In the genomic region with DNA sequence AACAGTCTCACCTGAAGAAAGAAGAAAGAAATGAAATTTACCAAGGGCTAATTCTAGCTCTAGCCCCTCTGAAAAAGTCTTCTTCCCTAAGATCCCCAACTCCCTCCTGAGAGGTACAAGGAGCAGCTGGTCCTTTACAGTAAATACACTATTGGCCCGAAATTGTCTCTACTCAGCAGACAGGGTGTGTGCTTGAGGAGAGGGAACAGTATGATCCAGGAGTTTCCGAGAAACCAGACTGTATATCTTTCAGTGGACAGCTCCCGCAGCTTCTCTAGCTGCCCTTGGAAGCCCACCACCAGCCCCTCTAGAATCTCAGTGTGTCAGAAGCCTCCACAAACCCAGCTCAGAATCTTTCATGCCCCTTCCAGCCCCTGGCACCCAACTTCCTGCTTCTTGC, we compare ENCODE assay signal across 16 cellular contexts. TPM values are rescaled to one million over a fixed set of nuclear protein-coding genes. Genes with fewer than 3 reads are reported as not detected.
A peak's percentile ranks its signal among the peaks of the same experiment; 100 is the strongest.
DNase-seq lines count a peak whose midpoint lies in the region; ATAC-seq and TF ChIP-seq lines count a peak whose summit lies in the region.
"Had no signal": no experiment of that assay in that cellular context is flagged by ENCODE, and none has a peak within 500 bp of the region (broad histone marks: within the 10 kb centered on the region; RNA-seq: fewer than 3 reads in every experiment).

No MANE protein-coding gene starts in this region.

- peak overlapping the region in 1 of 2 experiments; percentile 84 for H3K4ac ChIP-seq in mesenchymal stem cell (ENCODE audit: low read depth in 1 of 2, low read length in 2 of 2)

- ATAC-seq in WTC11: no peak
- ATAC-seq in stimulated activated effector memory CD8-positive, alpha-beta T cell treated with anti-CD3 and anti-CD28 coated beads, Interleukin-12 subunit alpha, Interleukin-12 subunit beta, amount 100 ng/mL, for 72 hours: no peak
- ATAC-seq in HG02938 (IDR thresholded peaks at IDR 0.05; ENCODE audit: unreplicated experiment): no peak
- ATAC-seq: activated T-cell treated with anti-CD3 and anti-CD28 coated beads, Interleukin-2, amount 50 U/mL, for 72 hours; pancreas; Right ventricle myocardium inferior had no signal

- H3K9me3 Mint-ChIP-seq in WTC11: no peaks in the 10 kb centered on the region
- H3K9me3 Mint-ChIP-seq in stimulated activated effector memory CD8-positive, alpha-beta T cell treated with anti-CD3 and anti-CD28 coated beads, Interleukin-12 subunit alpha, Interleukin-12 subunit beta, amount 100 ng/mL, for 72 hours: no peaks in the 10 kb centered on the region
- H3K9me3 Mint-ChIP-seq: activated CD4-positive, alpha-beta T cell treated with anti-CD3 and anti-CD28 coated beads, Interleukin-2, amount 10 ng/mL, durations not matched to agents 24 days and 14 days; activated T-cell treated with anti-CD3 and anti-CD28 coated beads, Interleukin-2, amount 50 U/mL, for 72 hours had no signal

- H2BK12ac ChIP-seq in mesenchymal stem cell (ENCODE audit: low read length in 2 of 2): peak overlapping the region in 1 of 2 experiments; percentile 60

- H3K36me3 ChIP-seq in HEK293 (ENCODE audit: control insufficient read depth in 2 of 2, insufficient read depth in 1 of 2, low read length in 2 of 2): peaks cover 0 to 4% of the 10 kb centered on the region in 2 experiments; a peak in 1 of 3 replicates
- peaks cover 6 to 17% of the 10 kb centered on the region in 2 experiments for H3K36me3 ChIP-seq in mesenchymal stem cell (ENCODE audit: control insufficient read depth in 1 of 2, insufficient read depth in 2 of 2, low read depth in 1 of 2, low read length in 2 of 2)
- H3K36me3 ChIP-seq: pancreas had no signal

- peaks cover 6% of the 10 kb centered on the region; the same call in 1 of the 2 replicates for H3K27me3 Mint-ChIP-seq in WTC11 (ENCODE audit: low read depth)
- H3K27me3 Mint-ChIP-seq: activated CD4-positive, alpha-beta T cell treated with anti-CD3 and anti-CD28 coated beads, Interleukin-2, amount 10 ng/mL, durations not matched to agents 24 days and 14 days had no signal

- no peaks in the 10 kb centered on the region for H3K9me3 ChIP-seq in HEK293 (ENCODE audit: control insufficient read depth, insufficient read depth, low read depth, low read length)
- H3K9me3 ChIP-seq in mesenchymal stem cell (ENCODE audit: control insufficient read depth, low read length): no peaks in the 10 kb centered on the region
- H3K9me3 ChIP-seq: pancreas had no signal

- peak overlapping the region; percentile 56 for H4K8ac ChIP-seq in mesenchymal stem cell (ENCODE audit: low read length)

- POLR2A ChIA-PET in HEK293 (lab: Yijun Ruan, JAX) (interaction anchor here (0.9 kb wide), 1 partner anchor 31 kb away, joined by 4 read pairs; a partner anchor contains a TSS), WTC11 (lab: Charles Lee) (interaction anchor here (1.4 to 4.2 kb wide), 2 partner anchors 55 to 76 kb away, joined by 3 to 40 read pairs; a partner anchor contains a TSS)

- H3K4me1 Mint-ChIP-seq in WTC11: peaks cover 31% of the 10 kb centered on the region
- peaks cover 25% of the 10 kb centered on the region for H3K4me1 Mint-ChIP-seq in stimulated activated effector memory CD8-positive, alpha-beta T cell treated with anti-CD3 and anti-CD28 coated beads, Interleukin-12 subunit alpha, Interleukin-12 subunit beta, amount 100 ng/mL, for 72 hours

- H3K4me3 ChIP-seq in HEK293 (ENCODE audit: low read depth, low read length) (no peak overlapping the region), mesenchymal stem cell (ENCODE audit: insufficient read depth in 1 of 2, low read depth in 1 of 2, low read length in 2 of 2) (no peak overlapping the region), foreskin fibroblast (ENCODE audit: low read depth in 1 of 2, low read length in 2 of 2) (no peak overlapping the region)
- H3K4me3 ChIP-seq: pancreas had no signal

- H3K9ac ChIP-seq in mesenchymal stem cell (ENCODE audit: low read length): no peak overlapping the region

- TF ChIP-seq CTCF in HEK293 (tag by site-specific recombination; IDR thresholded peaks at IDR 0.05) (no peak), WTC11 (IDR thresholded peaks at IDR 0.05) (no peak), foreskin fibroblast (IDR thresholded peaks at IDR 0.05; ENCODE audit: low read depth, low read length) (no peak)

- peaks cover 9% of the 10 kb centered on the region for H3K79me1 ChIP-seq in mesenchymal stem cell (replicated peaks; ENCODE audit: low read length, poor library complexity, severe bottlenecking)

- H3K4me1 ChIP-seq in HEK293 (ENCODE audit: control insufficient read depth, insufficient read depth, low read length) (peaks cover 30% of the 10 kb centered on the region), mesenchymal stem cell (ENCODE audit: control insufficient read depth, insufficient read depth, low read depth, low read length) (peaks cover 37% of the 10 kb centered on the region)

- no peak overlapping the region for H2BK120ac ChIP-seq in mesenchymal stem cell (ENCODE audit: low read depth, low read length)

- CTCF ChIA-PET in HEK293 (lab: Yijun Ruan, JAX) (interaction anchor here (0.5 to 8.8 kb wide), 10 partner anchors 9 to 418 kb away, joined by 3 to 137 read pairs (median 6); a partner anchor contains a TSS), WTC11 (lab: Charles Lee) (interaction anchor here (0.9 to 9.1 kb wide), 8 partner anchors 14 to 143 kb away, joined by 3 to 200 read pairs (median 52); a partner anchor contains a TSS)

- H3K23ac ChIP-seq in mesenchymal stem cell (ENCODE audit: low read length in 2 of 2): no peak overlapping the region

- DNase-seq in WTC11 (ENCODE audit: low spot score) (no peak), mesenchymal stem cell (peak; percentile 15), foreskin fibroblast (no peak), NCI-H1930 (lab: John Stamatoyannopoulos, UW) (no peak), COLO829 (ENCODE audit: low spot score) (no peak)
- no peak for DNase-seq in stimulated activated effector memory CD8-positive, alpha-beta T cell treated with anti-CD3 and anti-CD28 coated beads, Interleukin-12 subunit alpha, Interleukin-12 subunit beta, amount 100 ng/mL, for 72 hours (ENCODE audit: low spot score in 2 of 2)
- DNase-seq: activated CD4-positive, alpha-beta T cell treated with anti-CD3 and anti-CD28 coated beads, Interleukin-2, amount 10 ng/mL, durations not matched to agents 24 days and 14 days; activated T-cell treated with anti-CD3 and anti-CD28 coated beads, Interleukin-2, amount 50 U/mL, for 72 hours; anterior cingulate cortex; C1 segment of cervical spinal cord; NK-92 treated with Interleukin-12 subunit alpha and Interleukin-12 subunit beta, amount 100 ng/mL, for 24 hours; pancreas; T-helper 2 cell had no signal

- peak overlapping the region in 1 of 2 experiments; percentile 29 for H3K18ac ChIP-seq in mesenchymal stem cell (ENCODE audit: low read depth in 1 of 2, low read length in 2 of 2)

- no peaks in the 10 kb centered on the region for H3K27me3 ChIP-seq in mesenchymal stem cell (ENCODE audit: control insufficient read depth in 1 of 2, insufficient read depth in 1 of 2, low read length in 2 of 2)
- H3K27me3 ChIP-seq: pancreas had no signal

- WGBS in mesenchymal stem cell: 65% methylated on average over 3 of the region's 3 CpGs

- H4K91ac ChIP-seq in mesenchymal stem cell (ENCODE audit: low read length): no peak overlapping the region

- H2AFZ ChIP-seq in mesenchymal stem cell (ENCODE audit: low read depth, low read length): no peak overlapping the region

- H3K4me2 ChIP-seq in mesenchymal stem cell (ENCODE audit: low read length, poor library complexity, severe bottlenecking): no peak overlapping the region

- peak overlapping the region; percentile 92 for H3K27ac Mint-ChIP-seq in WTC11
- peak overlapping the region; percentile 29 for H3K27ac Mint-ChIP-seq in stimulated activated effector memory CD8-positive, alpha-beta T cell treated with anti-CD3 and anti-CD28 coated beads, Interleukin-12 subunit alpha, Interleukin-12 subunit beta, amount 100 ng/mL, for 72 hours
- H3K27ac Mint-ChIP-seq: activated CD4-positive, alpha-beta T cell treated with anti-CD3 and anti-CD28 coated beads, Interleukin-2, amount 10 ng/mL, durations not matched to agents 24 days and 14 days had no signal

- no peak overlapping the region for H2BK5ac ChIP-seq in mesenchymal stem cell (ENCODE audit: low read depth, low read length, poor library complexity, severe bottlenecking)

- no peak overlapping the region for H2BK15ac ChIP-seq in mesenchymal stem cell (ENCODE audit: low read depth, poor library complexity, severe bottlenecking)

- no peak overlapping the region for H3K14ac ChIP-seq in mesenchymal stem cell (ENCODE audit: low read length in 2 of 2)

- no peaks in the 10 kb centered on the region for H3K36me3 Mint-ChIP-seq in WTC11
- H3K36me3 Mint-ChIP-seq in stimulated activated effector memory CD8-positive, alpha-beta T cell treated with anti-CD3 and anti-CD28 coated beads, Interleukin-12 subunit alpha, Interleukin-12 subunit beta, amount 100 ng/mL, for 72 hours: peaks cover 8% of the 10 kb centered on the region

- H3K4me3 Mint-ChIP-seq in WTC11: peak overlapping the region; percentile 47; the same call in 1 of the 2 replicates
- H3K4me3 Mint-ChIP-seq in stimulated activated effector memory CD8-positive, alpha-beta T cell treated with anti-CD3 and anti-CD28 coated beads, Interleukin-12 subunit alpha, Interleukin-12 subunit beta, amount 100 ng/mL, for 72 hours: no peak overlapping the region
- H3K4me3 Mint-ChIP-seq: activated CD4-positive, alpha-beta T cell treated with anti-CD3 and anti-CD28 coated beads, Interleukin-2, amount 10 ng/mL, durations not matched to agents 24 days and 14 days; activated T-cell treated with anti-CD3 and anti-CD28 coated beads, Interleukin-2, amount 50 U/mL, for 72 hours had no signal

- H3K27ac ChIP-seq in HEK293 (ENCODE audit: extremely low read depth, low read depth, low read length) (no peak overlapping the region), mesenchymal stem cell (ENCODE audit: low read length, poor library complexity, severe bottlenecking) (no peak overlapping the region)

- H2AK5ac ChIP-seq in mesenchymal stem cell (ENCODE audit: low read length, severe bottlenecking): peak overlapping the region; percentile 16

TF ChIP-seq in HEK293, 187 proteins besides CTCF, POLR2A, EP300 and RAD21 (continues in another document):
- TF ChIP-seq ZSCAN30 (tag by site-specific recombination; IDR thresholded peaks at IDR 0.05) (no peak), ZNF629 (tag by site-specific recombination; IDR thresholded peaks at IDR 0.05) (no peak)

RNA-seq across cellular contexts. Expression of a gene that starts 8.1 kb away (rescaled TPM):
- 0.13 TPM in 1 of 3 replicates, not detected in the others for total RNA-seq in WTC11 (2021)
- not detected for polyA plus RNA-seq in mesenchymal stem cell (2013, experiment 1 of 2)
- not detected for polyA plus RNA-seq in mesenchymal stem cell (2013, experiment 2 of 2)

RNA-seq across cellular contexts. Expression of a gene that starts 28.3 kb away (rescaled TPM):
- 18.4 to 23.5 TPM (median 22.2 TPM) in 3 replicates for total RNA-seq in WTC11 (2021)
- polyA plus RNA-seq in mesenchymal stem cell (2013, experiment 1 of 2): 16.2 TPM
- polyA plus RNA-seq in mesenchymal stem cell (2013, experiment 2 of 2): 17.1 TPM

RNA-seq across cellular contexts. Expression of a gene that starts 31.3 kb away (rescaled TPM):
- total RNA-seq in WTC11 (2021): 98.2 to 116 TPM (median 115 TPM) in 3 replicates
- polyA plus RNA-seq in mesenchymal stem cell (2013, experiment 1 of 2): 182 TPM
- 182 TPM for polyA plus RNA-seq in mesenchymal stem cell (2013, experiment 2 of 2)

RNA-seq across cellular contexts. Expression of a gene that starts 55.4 kb away (rescaled TPM):
- 2.4 to 3.0 TPM (median 3.0 TPM) in 3 replicates for total RNA-seq in WTC11 (2021)
- 0.12 TPM for polyA plus RNA-seq in mesenchymal stem cell (2013, experiment 1 of 2)
- 0.10 TPM for polyA plus RNA-seq in mesenchymal stem cell (2013, experiment 2 of 2)
- total RNA-seq: activated CD4-positive, alpha-beta T cell treated with anti-CD3 and anti-CD28 coated beads, Interleukin-2, amount 10 ng/mL, durations not matched to agents 24 days and 14 days had no signal
